ENCODE assay signal across 18 cellular contexts in genomic region chr17:80569936-80570335, GRCh38.
"Had no signal": no experiment of that assay in that cellular context is flagged by ENCODE, and none has a peak within 500 bp of the region (broad histone marks: within the 10 kb centered on the region; RNA-seq: fewer than 3 reads in every experiment).

No MANE protein-coding gene starts in this region.

- H3K9me3 Mint-ChIP-seq: activated B cell treated with CpG ODN at 0.5 μM for 24 hours; activated naive CD4-positive, alpha-beta T cell treated with anti-CD3 and anti-CD28 coated beads, Interleukin-2, amount 10 ng/mL, durations not matched to agents 7 days and 5 days; activated T-helper 2 cell treated with anti-CD3 and anti-CD28 coated beads, Interferon-gamma antibody, Interleukin-2, Interleukin-4, amounts not matched to agents 10 μg/mL and 5 μg/mL and 100 μg/mL, durations not matched to agents 14 hours and 24 hours and 36 hours; neural crest cell; stimulated activated effector memory CD8-positive, alpha-beta T cell treated with anti-CD3 and anti-CD28 coated beads, Interleukin-12 subunit alpha, Interleukin-12 subunit beta, amount 100 ng/mL, for 72 hours had no signal

- H3K27me3 Mint-ChIP-seq: activated B cell treated with CpG ODN at 0.5 μM for 24 hours; activated CD8-positive, alpha-beta T cell treated with anti-CD3 and anti-CD28 coated beads for 36 hours; activated naive CD4-positive, alpha-beta T cell treated with anti-CD3 and anti-CD28 coated beads, Interleukin-2, amount 10 ng/mL, durations not matched to agents 7 days and 5 days had no signal

- DNase-seq: activated B cell treated with CpG ODN at 0.5 μM for 24 hours; activated CD4-positive, alpha-beta T cell treated with anti-CD3 and anti-CD28 coated beads for 4 hours; activated CD8-positive, alpha-beta T cell treated with anti-CD3 and anti-CD28 coated beads for 36 hours; activated naive CD4-positive, alpha-beta T cell treated with anti-CD3 and anti-CD28 coated beads, Interleukin-2, amount 10 ng/mL, durations not matched to agents 7 days and 5 days; activated T-cell treated with anti-CD3 and anti-CD28 coated beads, Interleukin-2, amount 50 U/mL, for 1 hour; cerebellar nuclear complex; cortex of kidney; erythroblast; foreskin melanocyte; left ventricle myocardium inferior; mammary epithelial cell; right cardiac atrium; small intestine; stimulated activated CD4-positive, alpha-beta T cell treated with anti-CD3 and anti-CD28 coated beads, Interleukin-4, amount 100 ng/mL, for 24 hours; SW 1271 had no signal

- H3K4me1 Mint-ChIP-seq: activated B cell treated with CpG ODN at 0.5 μM for 24 hours; activated naive CD4-positive, alpha-beta T cell treated with anti-CD3 and anti-CD28 coated beads, Interleukin-2, amount 10 ng/mL, durations not matched to agents 7 days and 5 days had no signal

- H3K27ac Mint-ChIP-seq: activated B cell treated with CpG ODN at 0.5 μM for 24 hours; activated CD8-positive, alpha-beta T cell treated with anti-CD3 and anti-CD28 coated beads for 36 hours; activated naive CD4-positive, alpha-beta T cell treated with anti-CD3 and anti-CD28 coated beads, Interleukin-2, amount 10 ng/mL, durations not matched to agents 7 days and 5 days; activated T-helper 2 cell treated with anti-CD3 and anti-CD28 coated beads, Interferon-gamma antibody, Interleukin-2, Interleukin-4, amounts not matched to agents 10 μg/mL and 5 μg/mL and 100 μg/mL, durations not matched to agents 14 hours and 24 hours and 36 hours had no signal

- H3K4me3 Mint-ChIP-seq: activated B cell treated with CpG ODN at 0.5 μM for 24 hours; activated CD8-positive, alpha-beta T cell treated with anti-CD3 and anti-CD28 coated beads for 36 hours; activated naive CD4-positive, alpha-beta T cell treated with anti-CD3 and anti-CD28 coated beads, Interleukin-2, amount 10 ng/mL, durations not matched to agents 7 days and 5 days; neural crest cell; stimulated activated effector memory CD8-positive, alpha-beta T cell treated with anti-CD3 and anti-CD28 coated beads, Interleukin-12 subunit alpha, Interleukin-12 subunit beta, amount 100 ng/mL, for 72 hours had no signal

- ATAC-seq: activated CD8-positive, alpha-beta T cell treated with anti-CD3 and anti-CD28 coated beads for 36 hours; right cardiac atrium; stimulated activated effector memory CD8-positive, alpha-beta T cell treated with anti-CD3 and anti-CD28 coated beads, Interleukin-12 subunit alpha, Interleukin-12 subunit beta, amount 100 ng/mL, for 72 hours had no signal
